ENCODE assay signal across 6 cellular contexts in genomic region chr1:46341222-46342083, GRCh38. TPM values are rescaled to one million over a fixed set of nuclear protein-coding genes. Genes with fewer than 3 reads are reported as not detected.
A peak's percentile ranks its signal among the peaks of the same experiment; 100 is the strongest.
DNase-seq lines count a peak whose midpoint lies in the region; ATAC-seq and TF ChIP-seq lines count a peak whose summit lies in the region.

No MANE protein-coding gene starts in this region.

- no peaks in the 10 kb centered on the region for H3K27me3 Mint-ChIP-seq in chondrocyte (ENCODE audit: low read depth)

- peak overlapping the region; percentile 95 for H3K4me2 ChIP-seq in osteoblast (ENCODE audit: insufficient read depth, low read length)

- H2AFZ ChIP-seq in osteoblast (ENCODE audit: low read length): peak overlapping the region; percentile 96

- H3K79me2 ChIP-seq in osteoblast (ENCODE audit: insufficient read depth, low read length): peaks cover 39% of the 10 kb centered on the region

- H3K27me3 ChIP-seq in HL-60 (ENCODE audit: insufficient read depth, poor library complexity, severe bottlenecking) (no peaks in the 10 kb centered on the region), osteoblast (ENCODE audit: insufficient read depth, low read length) (no peaks in the 10 kb centered on the region)

- peaks cover 8% of the 10 kb centered on the region for H3K36me3 Mint-ChIP-seq in chondrocyte (ENCODE audit: low read depth)

- no peak for DNase-seq in HL-60 (ENCODE audit: low read depth in 1 of 2, low spot score in 1 of 2)
- DNase-seq in chondrocyte (ENCODE audit: low spot score): no peak
- no peak for DNase-seq in osteoblast (ENCODE audit: insufficient read length, low spot score, missing footprints)
- DNase-seq in NK-92 (lab: John Stamatoyannopoulos, UW; ENCODE audit: unreplicated experiment): no peak

- H3K4me3 Mint-ChIP-seq in chondrocyte (ENCODE audit: unreplicated experiment): peak overlapping the region; percentile 100

- H3K4me1 ChIP-seq in osteoblast (ENCODE audit: insufficient read depth, low read length): peaks cover 19% of the 10 kb centered on the region

- peak overlapping the region; percentile 100 for H3K27ac Mint-ChIP-seq in chondrocyte (ENCODE audit: unreplicated experiment)

- H4K20me1 ChIP-seq in osteoblast (ENCODE audit: insufficient read depth, low read length): no peaks in the 10 kb centered on the region

- TF ChIP-seq CTCF in HL-60 (IDR thresholded peaks at IDR 0.05; ENCODE audit: insufficient read depth, low read length): no peak
- no peak for TF ChIP-seq CTCF in chondrocyte (IDR thresholded peaks at IDR 0.05)
- no peak for TF ChIP-seq CTCF in osteoblast (IDR thresholded peaks at IDR 0.05; ENCODE audit: extremely low read depth, low read depth, low read length)

- no peak for ATAC-seq in HG03139 (IDR thresholded peaks at IDR 0.05; ENCODE audit: unreplicated experiment)
- ATAC-seq in GM21529 (IDR thresholded peaks at IDR 0.05; ENCODE audit: unreplicated experiment): no peak

- H3K27ac ChIP-seq in HL-60 (replicated peaks): peak overlapping the region; percentile 93
- peak overlapping the region; percentile 97 for H3K27ac ChIP-seq in osteoblast (ENCODE audit: low read depth, low read length)

- H3K36me3 ChIP-seq in osteoblast (ENCODE audit: insufficient read depth, low read length): peaks cover 16% of the 10 kb centered on the region

- no peaks in the 10 kb centered on the region for H3K9me3 ChIP-seq in osteoblast (ENCODE audit: low read depth, low read length)

- H3K4me3 ChIP-seq in HL-60 (replicated peaks; ENCODE audit: insufficient read depth, low read length): peak overlapping the region; percentile 62
- H3K4me3 ChIP-seq in osteoblast (ENCODE audit: insufficient read depth, low read length): peak overlapping the region; percentile 81

- H3K4me1 Mint-ChIP-seq in chondrocyte (ENCODE audit: low read depth): peaks cover 47% of the 10 kb centered on the region

- no peaks in the 10 kb centered on the region for H3K9me3 Mint-ChIP-seq in chondrocyte (ENCODE audit: low read depth)

RNA-seq across cellular contexts. Expression of gene NSUN4, which starts 0.8 kb away (rescaled TPM):
- total RNA-seq in chondrocyte (21.2 to 23.5 TPM (median 23.4 TPM) in 3 replicates), osteoblast (17.4 and 20.3 TPM in 2 replicates)

RNA-seq across cellular contexts. Expression of gene UQCRH, which starts 38.0 kb away (rescaled TPM):
- total RNA-seq in chondrocyte: 167 to 194 TPM (median 168 TPM) in 3 replicates
- total RNA-seq in osteoblast: 197 and 202 TPM in 2 replicates

RNA-seq across cellular contexts. Expression of gene LRRC41, which starts 38.0 kb away (rescaled TPM):
- total RNA-seq in chondrocyte (82.0 to 96.8 TPM (median 82.9 TPM) in 3 replicates), osteoblast (103 and 104 TPM in 2 replicates)

RNA-seq across cellular contexts. Expression of gene FAAH, which starts 52.7 kb away (rescaled TPM):
- total RNA-seq in chondrocyte (7.0 to 15.0 TPM (median 14.1 TPM) in 3 replicates), osteoblast (2.4 and 4.0 TPM in 2 replicates)
